15 cellular contexts compared by ENCODE assay signal in the genomic region with DNA sequence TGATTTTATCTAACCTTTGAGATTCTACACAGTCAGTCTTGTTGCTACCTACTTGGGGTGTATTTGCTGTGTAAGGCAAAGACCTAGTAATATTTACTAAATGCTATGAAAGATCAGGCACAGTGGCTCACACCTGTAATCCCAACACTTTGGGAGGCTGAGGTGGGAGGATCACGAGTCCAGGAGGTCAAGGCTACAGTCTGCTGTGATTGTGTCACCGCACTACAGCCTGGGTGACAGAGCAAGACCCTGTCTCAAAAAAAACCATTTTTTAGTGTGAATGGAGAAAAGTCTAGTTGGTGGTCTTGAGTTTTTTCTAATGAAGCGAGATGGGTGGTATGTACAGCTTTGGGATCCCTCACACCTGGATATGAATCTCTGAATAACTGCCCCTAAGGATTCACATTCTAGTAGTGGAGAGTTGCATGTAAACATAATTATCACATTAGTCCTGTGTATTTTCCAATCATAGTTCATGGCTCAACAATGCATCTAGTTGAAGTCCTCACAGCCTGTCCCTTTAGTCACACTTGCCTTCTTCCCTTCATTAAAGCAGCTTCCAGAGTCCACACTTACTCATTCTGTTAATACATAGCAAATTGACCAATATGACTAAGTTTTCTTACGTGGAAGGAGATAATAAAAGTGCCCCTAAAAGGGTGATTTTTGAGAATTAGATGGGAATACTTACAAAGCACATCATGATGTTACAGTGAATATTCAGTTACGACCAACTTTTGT. TPM values are rescaled to one million over a fixed set of nuclear protein-coding genes. Genes with fewer than 3 reads are reported as not detected.
DNase-seq lines count a peak whose midpoint lies in the region; ATAC-seq and TF ChIP-seq lines count a peak whose summit lies in the region.
"Had no signal": no experiment of that assay in that cellular context is flagged by ENCODE, and none has a peak within 500 bp of the region (broad histone marks: within the 10 kb centered on the region; RNA-seq: fewer than 3 reads in every experiment).

No MANE protein-coding gene starts in this region.

- no peak overlapping the region for H4K91ac ChIP-seq in mesenchymal stem cell (ENCODE audit: low read length)

- H2AFZ ChIP-seq in mesenchymal stem cell (ENCODE audit: low read depth, low read length): no peak overlapping the region

- TF ChIP-seq CTCF in CD8-positive, alpha-beta T cell (IDR thresholded peaks at IDR 0.05): no peak
- TF ChIP-seq CTCF in colonic mucosa (IDR thresholded peaks at IDR 0.05) (no peak), glutamatergic neuron (IDR thresholded peaks at IDR 0.05; ENCODE audit: partially characterized antibody, unreplicated experiment) (no peak)

- no peaks in the 10 kb centered on the region for H3K9me3 ChIP-seq in CD8-positive, alpha-beta T cell (ENCODE audit: low read length)
- H3K9me3 ChIP-seq in T-helper 17 cell (ENCODE audit: control insufficient read depth, low read length, poor library complexity, severe bottlenecking): no peaks in the 10 kb centered on the region
- H3K9me3 ChIP-seq in mesenchymal stem cell (ENCODE audit: control insufficient read depth, low read length): no peaks in the 10 kb centered on the region
- H3K9me3 ChIP-seq in colonic mucosa: no peaks in the 10 kb centered on the region
- H3K9me3 ChIP-seq: breast epithelium, esophagus muscularis mucosa had no signal

- H3K4me1 ChIP-seq in CD8-positive, alpha-beta T cell (ENCODE audit: insufficient read depth, low read length): peaks cover 32% of the 10 kb centered on the region
- H3K4me1 ChIP-seq in mesenchymal stem cell (ENCODE audit: control insufficient read depth, insufficient read depth, low read depth, low read length) (peaks cover 4% of the 10 kb centered on the region), colonic mucosa (no peaks in the 10 kb centered on the region)

- no peak overlapping the region for H3K23ac ChIP-seq in mesenchymal stem cell (ENCODE audit: low read length in 2 of 2)

- H3K9me3 Mint-ChIP-seq in CD8-positive, alpha-beta T cell: no peaks in the 10 kb centered on the region
- H3K9me3 Mint-ChIP-seq in glutamatergic neuron (ENCODE audit: unreplicated experiment): no peaks in the 10 kb centered on the region

- peak overlapping the region; percentile 34 for H3K27ac Mint-ChIP-seq in CD8-positive, alpha-beta T cell
- peak overlapping the region; percentile 82 for H3K27ac Mint-ChIP-seq in T-helper 17 cell
- no peak overlapping the region for H3K27ac Mint-ChIP-seq in glutamatergic neuron (ENCODE audit: unreplicated experiment)

- no peaks in the 10 kb centered on the region for H3K27me3 ChIP-seq in CD8-positive, alpha-beta T cell (ENCODE audit: insufficient read depth, low read length)
- H3K27me3 ChIP-seq in mesenchymal stem cell (ENCODE audit: control insufficient read depth in 1 of 2, insufficient read depth in 1 of 2, low read length in 2 of 2) (no peaks in the 10 kb centered on the region), colonic mucosa (no peaks in the 10 kb centered on the region)
- H3K27me3 ChIP-seq: breast epithelium, esophagus muscularis mucosa had no signal

- H3K4me3 ChIP-seq in CD8-positive, alpha-beta T cell (ENCODE audit: low read depth, low read length): no peak overlapping the region
- H3K4me3 ChIP-seq in mesenchymal stem cell (ENCODE audit: insufficient read depth in 1 of 2, low read depth in 1 of 2, low read length in 2 of 2) (no peak overlapping the region), colonic mucosa (no peak overlapping the region)
- H3K4me3 ChIP-seq: breast epithelium, esophagus muscularis mucosa, lung had no signal

- H3K27ac ChIP-seq in CD8-positive, alpha-beta T cell (ENCODE audit: low read depth, low read length): no peak overlapping the region
- no peak overlapping the region for H3K27ac ChIP-seq in mesenchymal stem cell (ENCODE audit: low read length, poor library complexity, severe bottlenecking)
- no peak overlapping the region for H3K27ac ChIP-seq in colonic mucosa
- H3K27ac ChIP-seq: esophagus muscularis mucosa had no signal

- peaks cover 4% of the 10 kb centered on the region for H3K36me3 ChIP-seq in CD8-positive, alpha-beta T cell (ENCODE audit: insufficient read depth, low read length)
- H3K36me3 ChIP-seq in mesenchymal stem cell (ENCODE audit: control insufficient read depth in 1 of 2, insufficient read depth in 2 of 2, low read depth in 1 of 2, low read length in 2 of 2) (peaks cover 27 to 90% of the 10 kb centered on the region in 2 experiments), colonic mucosa (peaks cover 9% of the 10 kb centered on the region)
- H3K36me3 ChIP-seq: breast epithelium had no signal

- H2BK12ac ChIP-seq in mesenchymal stem cell (ENCODE audit: low read length in 2 of 2): no peak overlapping the region

- peaks cover 67% of the 10 kb centered on the region for H3K36me3 Mint-ChIP-seq in CD8-positive, alpha-beta T cell
- H3K36me3 Mint-ChIP-seq in T-helper 17 cell (ENCODE audit: low read depth) (peaks cover 4% of the 10 kb centered on the region), glutamatergic neuron (ENCODE audit: unreplicated experiment) (peaks cover 4% of the 10 kb centered on the region)

- no peak overlapping the region for H3K14ac ChIP-seq in mesenchymal stem cell (ENCODE audit: low read length in 2 of 2)

- peak overlapping the region; percentile 8 for H3K9ac ChIP-seq in mesenchymal stem cell (ENCODE audit: low read length)
- H3K9ac ChIP-seq in colonic mucosa (ENCODE audit: low read depth in 2 of 2, low read length in 2 of 2): no peak overlapping the region

- no peak overlapping the region for H4K8ac ChIP-seq in mesenchymal stem cell (ENCODE audit: low read length)

- CTCF ChIA-PET in CD8-positive, alpha-beta T cell (lab: Charles Lee): no interaction called here

- POLR2A ChIA-PET in CD8-positive, alpha-beta T cell (lab: Charles Lee): no interaction called here

- H2AK5ac ChIP-seq in mesenchymal stem cell (ENCODE audit: low read length, severe bottlenecking): no peak overlapping the region

- H3K4me1 Mint-ChIP-seq in CD8-positive, alpha-beta T cell (ENCODE audit: low read depth): peaks cover 76% of the 10 kb centered on the region
- H3K4me1 Mint-ChIP-seq in T-helper 17 cell (peaks cover 30% of the 10 kb centered on the region), glutamatergic neuron (ENCODE audit: low read depth, unreplicated experiment) (peaks cover 2% of the 10 kb centered on the region)

- no peak overlapping the region for H2BK15ac ChIP-seq in mesenchymal stem cell (ENCODE audit: low read depth, poor library complexity, severe bottlenecking)

- H3K18ac ChIP-seq in mesenchymal stem cell (ENCODE audit: low read depth in 1 of 2, low read length in 2 of 2): no peak overlapping the region

- TF ChIP-seq POLR2A in GM19193 (IDR thresholded peaks at IDR 0.05; ENCODE audit: extremely low read depth, insufficient read depth, insufficient read length): peak; percentile 6

- ATAC-seq in CD8-positive, alpha-beta T cell: no peak
- no peak for ATAC-seq in T-helper 17 cell

- 93% methylated on average over 5 of the region's 5 CpGs for WGBS in mesenchymal stem cell

- peaks cover 8% of the 10 kb centered on the region for H3K79me1 ChIP-seq in mesenchymal stem cell (replicated peaks; ENCODE audit: low read length, poor library complexity, severe bottlenecking)

- H3K4me2 ChIP-seq in mesenchymal stem cell (ENCODE audit: low read length, poor library complexity, severe bottlenecking): no peak overlapping the region

- DNase-seq in CD8-positive, alpha-beta T cell: no peak
- DNase-seq in T-helper 17 cell (no peak), mesenchymal stem cell (no peak), colonic mucosa (no peak), glutamatergic neuron (no peak), foreskin melanocyte (no peak)
- no peak for DNase-seq in stimulated activated CD4-positive, alpha-beta T cell treated with anti-CD3 and anti-CD28 coated beads, Interleukin-2, amount 100 ng/mL, for 24 hours
- DNase-seq: activated CD8-positive, alpha-beta memory T cell treated with anti-CD3 and anti-CD28 coated beads, Interleukin-2, amount 50 U/mL, for 4 hours; NCI-H2029; retina; T-helper 9 cell had no signal

- H3K4me3 Mint-ChIP-seq in CD8-positive, alpha-beta T cell: no peak overlapping the region
- peak overlapping the region; percentile 7 for H3K4me3 Mint-ChIP-seq in T-helper 17 cell
- H3K4me3 Mint-ChIP-seq in glutamatergic neuron (ENCODE audit: unreplicated experiment): no peak overlapping the region

- no peak overlapping the region for H2BK5ac ChIP-seq in mesenchymal stem cell (ENCODE audit: low read depth, low read length, poor library complexity, severe bottlenecking)

- intact Hi-C loops in CD8-positive, alpha-beta T cell (cut with DNase I, micrococcal nuclease): no loop called here
- intact Hi-C loops in colonic mucosa (cut with DNase I): no loop called here

- H3K4ac ChIP-seq in mesenchymal stem cell (ENCODE audit: low read depth in 1 of 2, low read length in 2 of 2): no peak overlapping the region

- no peak overlapping the region for H2BK120ac ChIP-seq in mesenchymal stem cell (ENCODE audit: low read depth, low read length)

- no peaks in the 10 kb centered on the region for H3K27me3 Mint-ChIP-seq in CD8-positive, alpha-beta T cell (ENCODE audit: low read depth)
- H3K27me3 Mint-ChIP-seq in T-helper 17 cell (no peaks in the 10 kb centered on the region), glutamatergic neuron (ENCODE audit: unreplicated experiment) (peaks cover 1% of the 10 kb centered on the region)

RNA-seq across cellular contexts. Expression of gene RPL21, which starts 7.4 kb away (rescaled TPM):
- total RNA-seq in CD8-positive, alpha-beta T cell: 1,000 to 10,000 TPM; 2,340 to 2,437 TPM
- total RNA-seq in T-helper 17 cell (1,000 to 10,000 TPM; 1,938 to 2,027 TPM), colonic mucosa (100 to 1,000 TPM; 795 to 929 TPM), glutamatergic neuron (ENCODE audit: unreplicated experiment) (478 TPM)
- polyA plus RNA-seq in mesenchymal stem cell (2013, experiment 1 of 2): 2,504 TPM
- polyA plus RNA-seq in mesenchymal stem cell (2013, experiment 2 of 2): 2,492 TPM

RNA-seq across cellular contexts. Expression of gene RASL11A, which starts 11.8 kb away (rescaled TPM):
- 10 to 100 TPM in 1 of 2 experiments, 1 to 10 TPM in 1; 9.0 to 12.9 TPM for total RNA-seq in CD8-positive, alpha-beta T cell
- total RNA-seq in T-helper 17 cell: 1 to 10 TPM in 1 of 2 donors, under 1 TPM in 1; 0.55 to 3.1 TPM
- polyA plus RNA-seq in mesenchymal stem cell (2013, experiment 1 of 2): 5.0 TPM
- 6.6 TPM for polyA plus RNA-seq in mesenchymal stem cell (2013, experiment 2 of 2)
- 100 to 1,000 TPM in 1 of 2 donors, 10 to 100 TPM in 1; 44.8 to 124 TPM for total RNA-seq in colonic mucosa
- total RNA-seq in glutamatergic neuron (ENCODE audit: unreplicated experiment): 1.8 TPM
